In the genomic region with DNA sequence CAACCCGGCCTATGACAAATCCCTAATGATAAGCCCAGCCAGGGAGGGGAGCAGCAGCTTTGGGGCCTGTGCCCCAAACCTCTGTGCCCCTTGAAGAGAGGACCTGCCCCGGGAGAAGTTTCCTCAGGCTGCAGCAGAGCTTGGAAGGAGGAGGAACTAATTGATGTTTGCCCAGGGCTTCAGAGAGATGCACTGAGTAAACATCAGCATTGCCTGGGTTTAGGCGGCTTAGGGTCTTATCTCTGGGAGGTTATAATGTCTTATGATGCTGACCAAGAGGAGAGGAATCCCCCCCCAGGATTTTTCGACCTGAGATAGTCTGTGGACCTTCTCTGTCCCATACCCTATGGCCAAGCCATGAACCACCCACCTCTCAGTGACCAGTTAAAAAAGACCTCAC, we compare ENCODE assay signal across 29 cellular contexts.
"Had no signal": no experiment of that assay in that cellular context is flagged by ENCODE, and none has a peak within 500 bp of the region (broad histone marks: within the 10 kb centered on the region; RNA-seq: fewer than 3 reads in every experiment).

No MANE protein-coding gene starts in this region.

- FAIRE-seq: islet of Langerhans, kidney had no signal

- H3K4me1 Mint-ChIP-seq: immature natural killer cell; stimulated activated naive B cell treated with anti-CD40 and anti-IgM and Interleukin-4, amounts not matched to agents 10 μg/mL and 1 μg/mL and 100 μg/mL, for 72 hours had no signal

- H3K4me3 Mint-ChIP-seq: immature natural killer cell; naive thymus-derived CD8-positive, alpha-beta T cell; nephron; neural progenitor cell; stimulated activated naive B cell treated with anti-CD40 and anti-IgM and Interleukin-4, amounts not matched to agents 10 μg/mL and 1 μg/mL and 100 μg/mL, for 72 hours had no signal

- H3K27ac ChIP-seq: left lung, lower lobe of right lung, neural progenitor cell, neutrophil, parathyroid adenoma, psoas muscle, skin epidermis, stomach, testis, thyroid gland, transverse colon, upper lobe of left lung had no signal

- H3K4me3 ChIP-seq: left lung, lower lobe of right lung, neural progenitor cell, psoas muscle, skin epidermis, stomach, testis, thyroid gland, transverse colon, upper lobe of left lung had no signal

- H3K27ac Mint-ChIP-seq: immature natural killer cell; naive thymus-derived CD8-positive, alpha-beta T cell; nephron; neural progenitor cell; stimulated activated naive B cell treated with anti-CD40 and anti-IgM and Interleukin-4, amounts not matched to agents 10 μg/mL and 1 μg/mL and 100 μg/mL, for 72 hours had no signal

- DNase-seq: hypothalamus; immature natural killer cell; kidney; left colon; left lung; lower lobe of right lung; mammary epithelial cell; mesenchymal stem cell; naive thymus-derived CD8-positive, alpha-beta T cell; occipital lobe; psoas muscle; stimulated activated CD4-positive, alpha-beta T cell treated with anti-CD3 and anti-CD28 coated beads, Interleukin-12 subunit alpha, Interleukin-12 subunit beta, amount 100 ng/mL, for 4 hours; stimulated activated CD4-positive, alpha-beta T cell treated with anti-CD3 and anti-CD28 coated beads, Interleukin-15, amount 100 ng/mL, for 24 hours; stimulated activated CD4-positive, alpha-beta T cell treated with anti-CD3 and anti-CD28 coated beads, Interleukin-2, amount 100 ng/mL, for 24 hours; stimulated activated CD4-positive, alpha-beta T cell treated with anti-CD3 and anti-CD28 coated beads, Interleukin-4, amount 100 ng/mL, for 1 hour; stimulated activated naive B cell treated with anti-CD40 and anti-IgM and Interleukin-4, amounts not matched to agents 10 μg/mL and 1 μg/mL and 100 μg/mL, for 72 hours; stimulated activated naive CD8-positive, alpha-beta T cell treated with anti-CD3 and anti-CD28 coated beads, Interleukin-15, Interleukin-2, amounts not matched to agents 100 U/mL and 50 U/mL, for 24 hours; stomach; testis; thyroid gland; transverse colon; upper lobe of left lung had no signal

- H3K36me3 Mint-ChIP-seq: immature natural killer cell; naive thymus-derived CD8-positive, alpha-beta T cell; stimulated activated naive B cell treated with anti-CD40 and anti-IgM and Interleukin-4, amounts not matched to agents 10 μg/mL and 1 μg/mL and 100 μg/mL, for 72 hours had no signal

- H3K9ac ChIP-seq: neural progenitor cell, parathyroid adenoma had no signal

- ATAC-seq: left colon; left lung; lower lobe of right lung; naive thymus-derived CD8-positive, alpha-beta T cell; psoas muscle; sciatic nerve; stimulated activated naive B cell treated with anti-CD40 and anti-IgM and Interleukin-4, amounts not matched to agents 10 μg/mL and 1 μg/mL and 100 μg/mL, for 72 hours; stimulated activated naive CD8-positive, alpha-beta T cell treated with anti-CD3 and anti-CD28 coated beads, Interleukin-15, Interleukin-2, amounts not matched to agents 100 U/mL and 50 U/mL, for 24 hours had no signal

- H3K27me3 ChIP-seq: left lung, neural progenitor cell, testis, thyroid gland, transverse colon, upper lobe of left lung had no signal

- H3K9me3 ChIP-seq: left lung, lower lobe of right lung, neutrophil, psoas muscle, testis, thyroid gland, transverse colon, upper lobe of left lung had no signal

- H3K4me1 ChIP-seq: left lung, lower lobe of right lung, parathyroid adenoma, psoas muscle, testis had no signal

- H3K36me3 ChIP-seq: left lung, lower lobe of right lung, neural progenitor cell, neutrophil, stomach, thyroid gland, transverse colon, upper lobe of left lung had no signal

- H3K4me2 ChIP-seq: neural progenitor cell had no signal

- H3K9me3 Mint-ChIP-seq: immature natural killer cell; naive thymus-derived CD8-positive, alpha-beta T cell; stimulated activated naive B cell treated with anti-CD40 and anti-IgM and Interleukin-4, amounts not matched to agents 10 μg/mL and 1 μg/mL and 100 μg/mL, for 72 hours had no signal
